Comparison of ENCODE assay signal across 1 cellular context in genomic region chr12:123546281-123546680, GRCh38.
TF ChIP-seq lines count a peak whose summit lies in the region.

No MANE protein-coding gene starts in this region.

TF ChIP-seq in K562, 482 proteins besides CTCF, POLR2A, EP300 and RAD21 (continued from another document):
- TF ChIP-seq CBX3 (IDR thresholded peaks at IDR 0.05; ENCODE audit: borderline replicate concordance in 1 of 2, low read length in 2 of 2) (no peak), NFXL1 (CRISPR knock-in tag; IDR thresholded peaks at IDR 0.05) (no peak), RHOXF2B (CRISPR knock-in tag; conservative IDR thresholded peaks at IDR 0.05) (no peak), KAT8 (IDR thresholded peaks at IDR 0.05; ENCODE audit: low read depth) (no peak), GATAD2B (IDR thresholded peaks at IDR 0.05; ENCODE audit: borderline replicate concordance) (no peak), JUNB (CRISPR knock-in tag; conservative IDR thresholded peaks at IDR 0.05) (no peak), TAF7 (tag; IDR thresholded peaks at IDR 0.05) (no peak), NBN (IDR thresholded peaks at IDR 0.05; ENCODE audit: low read depth) (no peak), RAD51 (IDR thresholded peaks at IDR 0.05; ENCODE audit: borderline replicate concordance, low read depth) (no peak), CCAR2 (IDR thresholded peaks at IDR 0.05; ENCODE audit: low read depth, low read length) (no peak), NR2C1 (IDR thresholded peaks at IDR 0.05) (no peak), NR2C1 (tag; IDR thresholded peaks at IDR 0.05) (no peak)
